10 cellular contexts compared by ENCODE assay signal in the genomic region with DNA sequence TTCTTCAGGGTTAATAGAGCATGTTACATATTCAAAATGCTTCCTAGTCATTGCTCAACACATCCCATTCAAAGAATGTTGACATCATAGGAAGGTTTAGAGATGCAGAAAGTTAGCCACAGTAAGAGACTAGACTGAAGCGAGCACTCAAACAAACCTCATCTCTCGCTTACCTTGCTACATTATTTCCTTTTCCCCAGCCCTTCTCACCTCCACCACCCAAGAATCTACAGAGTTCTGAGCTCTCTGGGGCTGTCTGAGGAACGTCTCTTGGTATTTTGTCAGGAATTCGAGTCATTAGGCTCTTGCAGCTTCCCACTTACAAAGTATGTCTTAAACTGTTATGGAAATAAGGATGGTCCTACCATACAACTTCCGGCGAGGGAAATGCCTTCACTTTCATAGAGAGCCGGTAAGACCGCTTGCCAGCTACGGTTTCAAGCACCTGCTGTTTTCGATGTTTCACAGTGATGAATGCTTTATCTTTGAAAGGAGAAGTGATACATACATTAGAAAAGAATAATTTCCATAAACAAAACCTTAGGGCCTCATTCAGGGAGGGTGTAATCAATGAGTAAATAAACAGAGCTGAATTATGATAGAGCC.
A peak's percentile ranks its signal among the peaks of the same experiment; 100 is the strongest.
DNase-seq lines count a peak whose midpoint lies in the region; ATAC-seq and FAIRE-seq lines count a peak whose summit lies in the region.
"Had no signal": no experiment of that assay in that cellular context is flagged by ENCODE, and none has a peak within 500 bp of the region (broad histone marks: within the 10 kb centered on the region; RNA-seq: fewer than 3 reads in every experiment).

No MANE protein-coding gene starts in this region.

- peaks cover 2% of the 10 kb centered on the region for H3K36me3 Mint-ChIP-seq in IgD-negative memory B cell
- H3K36me3 Mint-ChIP-seq: mesothelial cell of epicardium had no signal

- no peaks in the 10 kb centered on the region for H3K9me3 Mint-ChIP-seq in IgD-negative memory B cell
- H3K9me3 Mint-ChIP-seq: mesothelial cell of epicardium had no signal

- peaks cover 2% of the 10 kb centered on the region for H3K27me3 Mint-ChIP-seq in IgD-negative memory B cell

- FAIRE-seq in HTR-8/SVneo (lab: Jason Lieb, UNC) = no peak

- H3K4me3 Mint-ChIP-seq in IgD-negative memory B cell = peak overlapping the region; percentile 81 to 96 (median 87)
- H3K4me3 Mint-ChIP-seq: mesothelial cell of epicardium had no signal

- DNase-seq in kidney glomerular epithelial cell (lab: John Stamatoyannopoulos, UW) (peak; percentile 14), GOT3 (lab: John Stamatoyannopoulos, UW) (no peak), DMS53 (lab: John Stamatoyannopoulos, UW) (no peak), HTR-8/SVneo (ENCODE audit: insufficient read length, low spot score) (no peak)
- DNase-seq in effector CD4-positive, alpha-beta T cell = no peak

- peak; percentile 92 for ATAC-seq in GM18870 (IDR thresholded peaks at IDR 0.05; ENCODE audit: unreplicated experiment)
- peak; percentile 96 for ATAC-seq in HG02571 (IDR thresholded peaks at IDR 0.05; ENCODE audit: unreplicated experiment)
- ATAC-seq: HCT116 had no signal

- peak overlapping the region; percentile 81 to 95 (median 92) for H3K27ac Mint-ChIP-seq in IgD-negative memory B cell
- H3K27ac Mint-ChIP-seq: mesothelial cell of epicardium had no signal

- H3K4me1 Mint-ChIP-seq in IgD-negative memory B cell = peaks cover 16 to 20% (median 19%) of the 10 kb centered on the region in 3 donors
